ENCODE assay signal across 3 cellular contexts in the genomic region with DNA sequence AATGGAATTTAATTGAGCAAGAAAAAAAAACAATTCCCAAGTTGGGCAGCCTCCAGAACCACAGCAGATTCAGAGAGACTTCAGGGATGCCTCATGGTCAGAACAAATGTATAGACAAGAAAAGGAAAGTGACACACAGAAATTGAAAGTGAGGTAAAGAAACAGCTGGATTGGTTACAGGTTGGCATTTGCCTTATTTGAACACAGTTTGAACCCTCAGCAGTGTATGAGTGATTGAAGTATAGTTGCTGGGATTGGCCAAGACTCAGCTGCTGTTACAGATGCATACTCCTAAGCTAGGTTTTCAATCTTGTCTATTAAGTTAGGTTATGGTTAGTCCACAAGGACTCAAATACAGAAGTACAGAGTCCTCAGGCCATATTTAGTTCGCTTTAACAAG. TPM values are rescaled to one million over a fixed set of nuclear protein-coding genes. Genes with fewer than 3 reads are reported as not detected.
"Had no signal": no experiment of that assay in that cellular context is flagged by ENCODE, and none has a peak within 500 bp of the region (broad histone marks: within the 10 kb centered on the region; RNA-seq: fewer than 3 reads in every experiment).

No MANE protein-coding gene starts in this region.

RNA-seq across cellular contexts. Expression of gene GOLGA8Q, which starts 57.9 kb away (rescaled TPM):
- total RNA-seq: epithelial cell of proximal tubule, frontal cortex, hepatocyte had no signal
